33 cellular contexts compared by ENCODE assay signal in genomic region chr4:157165935-157166334, GRCh38. TPM values are rescaled to one million over a fixed set of nuclear protein-coding genes. Genes with fewer than 3 reads are reported as not detected.
"Had no signal": no experiment of that assay in that cellular context is flagged by ENCODE, and none has a peak within 500 bp of the region (broad histone marks: within the 10 kb centered on the region; RNA-seq: fewer than 3 reads in every experiment).

No MANE protein-coding gene starts in this region.

- H3K9me3 Mint-ChIP-seq: activated CD8-positive, alpha-beta T cell treated with anti-CD3 and anti-CD28 coated beads for 36 hours; activated naive CD4-positive, alpha-beta T cell treated with anti-CD3 and anti-CD28 coated beads for 36 hours; activated naive CD8-positive, alpha-beta T cell treated with anti-CD3 and anti-CD28 coated beads, Interleukin-2, amount 50 U/mL, for 24 hours; activated T-helper 1 cell treated with anti-CD3 and anti-CD28 coated beads, Interleukin-12 subunit alpha, Interleukin-12 subunit beta, Interleukin-2, Interleukin-4 antibody, amounts not matched to agents 30 ng/mL and 10 ng/mL and 1 ng/mL, durations not matched to agents 14 hours and 24 hours and 36 hours had no signal

- ATAC-seq: activated CD4-positive, CD25-positive, alpha-beta regulatory T cell treated with anti-CD3 and anti-CD28 coated beads, Interleukin-2, amount 50 U/mL, for 24 hours; activated CD8-positive, alpha-beta T cell treated with anti-CD3 and anti-CD28 coated beads for 36 hours; activated naive CD8-positive, alpha-beta T cell treated with anti-CD3 and anti-CD28 coated beads, Interleukin-2, amount 50 U/mL, for 24 hours; body of pancreas; effector memory CD8-positive, alpha-beta T cell; foreskin keratinocyte; gastrocnemius medialis; heart left ventricle had no signal

- H3K4me1 ChIP-seq: adrenal gland, body of pancreas, foreskin keratinocyte, gastrocnemius medialis, heart left ventricle had no signal

- H3K4me3 Mint-ChIP-seq: activated B cell treated with CpG ODN at 0.5 μM for 24 hours; activated CD8-positive, alpha-beta T cell treated with anti-CD3 and anti-CD28 coated beads for 36 hours; activated naive CD4-positive, alpha-beta T cell treated with anti-CD3 and anti-CD28 coated beads for 36 hours; activated naive CD4-positive, alpha-beta T cell treated with anti-CD3 and anti-CD28 coated beads, Interleukin-2, amount 50 U/mL, for 24 hours; activated naive CD8-positive, alpha-beta T cell treated with anti-CD3 and anti-CD28 coated beads for 36 hours; activated naive CD8-positive, alpha-beta T cell treated with anti-CD3 and anti-CD28 coated beads, Interleukin-2, amount 50 U/mL, for 24 hours; activated T-helper 1 cell treated with anti-CD3 and anti-CD28 coated beads, Interleukin-12 subunit alpha, Interleukin-12 subunit beta, Interleukin-2, Interleukin-4 antibody, amounts not matched to agents 30 ng/mL and 10 ng/mL and 1 ng/mL, durations not matched to agents 14 hours and 24 hours and 36 hours; effector memory CD8-positive, alpha-beta T cell had no signal

- H3K36me3 Mint-ChIP-seq: activated naive CD4-positive, alpha-beta T cell treated with anti-CD3 and anti-CD28 coated beads, Interleukin-2, amount 50 U/mL, for 24 hours; activated naive CD8-positive, alpha-beta T cell treated with anti-CD3 and anti-CD28 coated beads for 36 hours had no signal

- H3K4me1 Mint-ChIP-seq: activated B cell treated with CpG ODN at 0.5 μM for 24 hours; activated naive CD4-positive, alpha-beta T cell treated with anti-CD3 and anti-CD28 coated beads, Interleukin-2, amount 50 U/mL, for 24 hours; activated naive CD8-positive, alpha-beta T cell treated with anti-CD3 and anti-CD28 coated beads for 36 hours; activated naive CD8-positive, alpha-beta T cell treated with anti-CD3 and anti-CD28 coated beads, Interleukin-2, amount 50 U/mL, for 24 hours had no signal

- H3K4me3 ChIP-seq: adrenal gland, body of pancreas, esophagus muscularis mucosa, gastrocnemius medialis, heart left ventricle had no signal

- H3K27me3 Mint-ChIP-seq: activated B cell treated with CpG ODN at 0.5 μM for 24 hours; activated CD8-positive, alpha-beta T cell treated with anti-CD3 and anti-CD28 coated beads for 36 hours; activated naive CD4-positive, alpha-beta T cell treated with anti-CD3 and anti-CD28 coated beads, Interleukin-2, amount 50 U/mL, for 24 hours; activated naive CD8-positive, alpha-beta T cell treated with anti-CD3 and anti-CD28 coated beads for 36 hours; activated naive CD8-positive, alpha-beta T cell treated with anti-CD3 and anti-CD28 coated beads, Interleukin-2, amount 50 U/mL, for 24 hours; effector memory CD8-positive, alpha-beta T cell had no signal

- H3K27ac ChIP-seq: adrenal gland, body of pancreas, esophagus muscularis mucosa, foreskin keratinocyte, gastrocnemius medialis, heart left ventricle, VCaP had no signal

- H3K9me3 ChIP-seq: adrenal gland, body of pancreas, gastrocnemius medialis, heart left ventricle had no signal

- H3K27ac Mint-ChIP-seq: activated B cell treated with CpG ODN at 0.5 μM for 24 hours; activated CD8-positive, alpha-beta T cell treated with anti-CD3 and anti-CD28 coated beads for 36 hours; activated naive CD4-positive, alpha-beta T cell treated with anti-CD3 and anti-CD28 coated beads for 36 hours; activated naive CD4-positive, alpha-beta T cell treated with anti-CD3 and anti-CD28 coated beads, Interleukin-2, amount 50 U/mL, for 24 hours; activated naive CD8-positive, alpha-beta T cell treated with anti-CD3 and anti-CD28 coated beads for 36 hours; activated naive CD8-positive, alpha-beta T cell treated with anti-CD3 and anti-CD28 coated beads, Interleukin-2, amount 50 U/mL, for 24 hours; activated T-helper 1 cell treated with anti-CD3 and anti-CD28 coated beads, Interleukin-12 subunit alpha, Interleukin-12 subunit beta, Interleukin-2, Interleukin-4 antibody, amounts not matched to agents 30 ng/mL and 10 ng/mL and 1 ng/mL, durations not matched to agents 14 hours and 24 hours and 36 hours; activated T-helper 2 cell treated with anti-CD3 and anti-CD28 coated beads, Interferon-gamma antibody, Interleukin-2, Interleukin-4, amounts not matched to agents 10 μg/mL and 5 μg/mL and 100 μg/mL, durations not matched to agents 14 hours and 24 hours and 36 hours; effector memory CD8-positive, alpha-beta T cell had no signal

- H3K36me3 ChIP-seq: adrenal gland, esophagus muscularis mucosa, gastrocnemius medialis, heart left ventricle had no signal

- DNase-seq: activated B cell treated with CpG ODN at 0.5 μM for 24 hours; activated CD4-positive, alpha-beta T cell treated with anti-CD3 and anti-CD28 coated beads for 48 hours; activated CD4-positive, alpha-beta T cell treated with anti-CD3 and anti-CD28 coated beads, Interleukin-2, amount 50 U/mL, for 1 hour; activated CD4-positive, alpha-beta T cell treated with anti-CD3 and anti-CD28 coated beads, Interleukin-2, amount 50 U/mL, for 48 hours; activated CD8-positive, alpha-beta memory T cell treated with anti-CD3 and anti-CD28 coated beads for 24 hours; activated CD8-positive, alpha-beta T cell treated with anti-CD3 and anti-CD28 coated beads for 36 hours; activated effector memory CD4-positive, alpha-beta T cell treated with anti-CD3 and anti-CD28 coated beads, Interleukin-2, amount 50 U/mL, for 16 hours; activated naive CD4-positive, alpha-beta T cell treated with anti-CD3 and anti-CD28 coated beads for 36 hours; activated naive CD8-positive, alpha-beta T cell treated with anti-CD3 and anti-CD28 coated beads for 36 hours; activated naive CD8-positive, alpha-beta T cell treated with anti-CD3 and anti-CD28 coated beads, Interleukin-2, amount 50 U/mL, for 24 hours; activated T-cell treated with anti-CD3 and anti-CD28 coated beads, Interleukin-2, amount 50 U/mL, for 48 hours; adrenal gland; amygdala; aorta; body of pancreas; caudate nucleus; cortex of kidney; dermis blood vessel endothelial cell; effector CD4-positive, alpha-beta T cell; effector memory CD8-positive, alpha-beta T cell; erythroblast; foreskin keratinocyte; gastrocnemius medialis; glutamatergic neuron; heart left ventricle; T-helper 2 cell had no signal

- H3K27me3 ChIP-seq: adrenal gland, body of pancreas, foreskin keratinocyte, gastrocnemius medialis, heart left ventricle had no signal

RNA-seq across cellular contexts. Expression of gene GRIA2, which starts 54.6 kb away (rescaled TPM):
- total RNA-seq: activated B cell treated with CpG ODN at 0.5 μM for 24 hours; activated CD8-positive, alpha-beta T cell treated with anti-CD3 and anti-CD28 coated beads for 36 hours; activated naive CD4-positive, alpha-beta T cell treated with anti-CD3 and anti-CD28 coated beads for 36 hours; activated naive CD8-positive, alpha-beta T cell treated with anti-CD3 and anti-CD28 coated beads for 36 hours; activated T-helper 1 cell treated with anti-CD3 and anti-CD28 coated beads, Interleukin-12 subunit alpha, Interleukin-12 subunit beta, Interleukin-2, Interleukin-4 antibody, amounts not matched to agents 30 ng/mL and 10 ng/mL and 1 ng/mL, durations not matched to agents 14 hours and 24 hours and 36 hours; activated T-helper 2 cell treated with anti-CD3 and anti-CD28 coated beads, Interferon-gamma antibody, Interleukin-2, Interleukin-4, amounts not matched to agents 10 μg/mL and 5 μg/mL and 100 μg/mL, durations not matched to agents 14 hours and 24 hours and 36 hours; dermis blood vessel endothelial cell; foreskin keratinocyte; gastrocnemius medialis; T-helper 1 cell treated with Interleukin-12 subunit alpha and Interleukin-12 subunit beta and Interleukin-4 antibody, amounts not matched to agents 30 ng/mL and 1 ng/mL, for 36 hours had no signal
